ENCODE assay signal across 6 cellular contexts in the genomic region with DNA sequence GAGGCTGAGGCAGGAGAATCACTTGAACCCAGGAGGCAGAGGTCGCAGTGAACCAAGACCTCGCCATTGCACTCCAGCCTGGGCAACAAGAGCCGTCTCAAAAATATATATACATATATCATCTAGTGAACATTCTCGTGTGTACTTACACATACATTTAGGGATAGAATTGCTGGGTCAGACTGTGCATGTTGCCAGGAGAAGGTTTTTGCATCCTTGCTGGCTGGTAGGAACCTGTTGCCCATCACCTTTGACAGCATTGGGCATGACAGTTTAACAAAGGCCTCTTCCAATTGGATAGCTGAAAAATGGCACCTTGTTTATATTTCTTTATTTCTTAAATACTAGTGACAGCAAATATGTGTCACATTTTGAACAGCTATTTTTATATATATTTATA.
"Had no signal": no experiment of that assay in that cellular context is flagged by ENCODE, and none has a peak within 500 bp of the region (broad histone marks: within the 10 kb centered on the region; RNA-seq: fewer than 3 reads in every experiment).

No MANE protein-coding gene starts in this region.

- H3K4me3 ChIP-seq: K562 had no signal

- H3K27ac ChIP-seq: HL-60 had no signal

- DNase-seq: IMR-90, KBM-7, KG1 had no signal

- ATAC-seq: HepG2, K562 had no signal
